Comparison of ENCODE assay signal across 8 cellular contexts in the genomic region with DNA sequence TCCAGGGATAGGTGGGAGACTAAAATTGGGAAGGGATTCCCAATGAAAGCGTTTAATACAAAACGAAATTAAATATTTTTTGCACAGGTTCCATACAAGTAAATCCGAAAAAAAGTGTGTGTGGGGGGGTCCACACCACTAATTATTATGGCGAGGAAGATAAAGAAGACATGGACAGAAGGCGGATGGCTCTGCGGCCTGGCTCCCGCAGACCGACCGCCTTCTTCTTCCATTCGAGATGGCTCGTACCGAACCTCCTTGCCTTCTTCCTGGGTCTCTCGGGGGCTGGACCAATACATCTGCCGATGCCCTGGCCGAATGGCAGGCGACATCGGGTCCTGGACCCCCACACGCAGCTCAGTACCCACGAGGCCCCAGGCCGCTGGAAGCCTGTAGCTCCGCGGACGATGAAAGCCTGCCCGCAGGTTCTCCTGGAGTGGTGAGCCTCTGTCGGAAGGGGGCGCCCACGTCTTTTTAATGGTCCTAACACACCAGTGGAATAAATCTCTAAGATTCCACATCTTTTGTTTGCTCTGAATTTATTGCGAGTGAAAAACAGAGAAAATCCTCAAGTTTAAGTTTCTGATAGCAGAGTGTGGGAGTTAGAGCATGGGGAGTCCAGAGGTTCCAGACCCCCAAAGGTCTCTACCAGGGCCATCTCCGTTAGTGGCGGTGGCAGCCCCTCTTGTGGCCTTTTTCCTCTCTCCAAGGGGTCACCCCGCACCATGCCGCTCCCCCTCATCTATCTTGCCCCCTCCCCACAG. TPM values are rescaled to one million over a fixed set of nuclear protein-coding genes. Genes with fewer than 3 reads are reported as not detected.
A peak's percentile ranks its signal among the peaks of the same experiment; 100 is the strongest.
DNase-seq lines count a peak whose midpoint lies in the region; ATAC-seq and TF ChIP-seq lines count a peak whose summit lies in the region.

No MANE protein-coding gene starts in this region.

- peaks cover 3% of the 10 kb centered on the region; the same call in 1 of the 2 replicates for H3K9me3 ChIP-seq in AG04450 (ENCODE audit: control insufficient read depth, insufficient read depth, low read length)

- peak; percentile 82 for TF ChIP-seq CTCF in AG04450 (IDR thresholded peaks at IDR 0.05; ENCODE audit: low read depth, low read length)

- no peaks in the 10 kb centered on the region for H3K9me3 Mint-ChIP-seq in activated CD4-positive, alpha-beta memory T cell treated with anti-CD3 and anti-CD28 coated beads for 36 hours

- peaks cover 2% of the 10 kb centered on the region for H3K36me3 Mint-ChIP-seq in activated CD4-positive, alpha-beta memory T cell treated with anti-CD3 and anti-CD28 coated beads for 36 hours

- peak overlapping the region; percentile 75 for H3K56ac ChIP-seq in mesendoderm (ENCODE audit: low read length)

- no peaks in the 10 kb centered on the region for H3K79me1 ChIP-seq in mesendoderm (ENCODE audit: low read length)

- no peak overlapping the region for H3K4me2 ChIP-seq in mesendoderm (ENCODE audit: low read length)

- DNase-seq in AG04450 (ENCODE audit: low read depth, low spot score) (peak; percentile 39), GOT3 (lab: John Stamatoyannopoulos, UW) (peak; percentile 52), NCI-H748 treated with DMSO at 0.1 percent for 48 hours (lab: John Stamatoyannopoulos, UW) (peak; percentile 42), ecto neural progenitor cell (ENCODE audit: low spot score) (peak; percentile 93), mesendoderm (peak; percentile 75)
- DNase-seq in activated CD4-positive, alpha-beta memory T cell treated with anti-CD3 and anti-CD28 coated beads for 36 hours = peak; percentile 87
- peak; percentile 44 for DNase-seq in stimulated activated CD8-positive, alpha-beta memory T cell treated with anti-CD3 and anti-CD28 coated beads, Interleukin-15, amount 100 ng/mL, for 24 hours (ENCODE audit: low read depth)

- H3K27me3 ChIP-seq in AG04450 (ENCODE audit: control insufficient read depth, insufficient read depth, low read length) (peaks cover 96% of the 10 kb centered on the region), mesendoderm (ENCODE audit: insufficient read depth, low read length, poor library complexity) (peaks cover 36% of the 10 kb centered on the region)

- no peak overlapping the region for H3K23ac ChIP-seq in mesendoderm (ENCODE audit: low read length)

- no peak overlapping the region for H2BK120ac ChIP-seq in mesendoderm (ENCODE audit: low read depth, low read length)

- no peak overlapping the region for H2AK5ac ChIP-seq in mesendoderm (ENCODE audit: low read length)

- H3K18ac ChIP-seq in mesendoderm (ENCODE audit: low read length) = no peak overlapping the region

- WGBS in mesendoderm (ENCODE audit: extremely low coverage, insufficient coverage, low lambda C conversion rate) = no CpG with 5 or more reads among the region's 32 CpGs

- no peaks in the 10 kb centered on the region for H3K36me3 ChIP-seq in mesendoderm (ENCODE audit: control insufficient read depth, insufficient read depth, low read length)

- no peak overlapping the region for H3K4ac ChIP-seq in mesendoderm (ENCODE audit: low read depth, low read length)

- no peak overlapping the region for H4K8ac ChIP-seq in mesendoderm (ENCODE audit: low read depth, low read length)

- intact Hi-C loops in activated CD4-positive, alpha-beta memory T cell treated with anti-CD3 and anti-CD28 coated beads for 36 hours (cut with micrococcal nuclease) = loop anchor here (2.0 to 10.0 kb wide), 6 partner anchors 28 to 270 kb away; partner anchors contain the start of genes HOXB8 and IGF2BP1

- no peak overlapping the region for H2BK15ac ChIP-seq in mesendoderm (replicated peaks; ENCODE audit: low read depth)

- peaks cover 36% of the 10 kb centered on the region for H3K4me1 Mint-ChIP-seq in activated CD4-positive, alpha-beta memory T cell treated with anti-CD3 and anti-CD28 coated beads for 36 hours (ENCODE audit: low read depth)

- no peak overlapping the region for H3K9ac ChIP-seq in mesendoderm (ENCODE audit: low read length)

- peaks cover 4% of the 10 kb centered on the region for H3K4me1 ChIP-seq in mesendoderm (ENCODE audit: control insufficient read depth, low read depth, low read length)

- H3K27me3 Mint-ChIP-seq in activated CD4-positive, alpha-beta memory T cell treated with anti-CD3 and anti-CD28 coated beads for 36 hours = peaks cover 90% of the 10 kb centered on the region

- H2BK5ac ChIP-seq in mesendoderm (ENCODE audit: low read length) = no peak overlapping the region

- no peak overlapping the region for H3K27ac Mint-ChIP-seq in activated CD4-positive, alpha-beta memory T cell treated with anti-CD3 and anti-CD28 coated beads for 36 hours

- POLR2A ChIA-PET in AG04450 (lab: Yijun Ruan, JAX) = interaction anchor here (1.0 to 1.2 kb wide), 3 partner anchors 66 to 168 kb away, joined by 3 to 6 read pairs (median 4); partner anchors contain the start of gene ATP5MC1
- POLR2A ChIA-PET in activated CD4-positive, alpha-beta memory T cell treated with anti-CD3 and anti-CD28 coated beads for 36 hours (lab: Charles Lee) = interaction anchor here (1.5 kb wide), 1 partner anchor 98 kb away, joined by 6 read pairs; the partner anchor contains the start of gene HOXB9

- H3K4me3 Mint-ChIP-seq in activated CD4-positive, alpha-beta memory T cell treated with anti-CD3 and anti-CD28 coated beads for 36 hours = peak overlapping the region; percentile 17

- H3K27ac ChIP-seq in AG04450 (ENCODE audit: low read depth, low read length) (no peak overlapping the region), mesendoderm (ENCODE audit: low read depth, low read length) (no peak overlapping the region)

- CTCF ChIA-PET in AG04450 (lab: Charles Lee) = interaction anchor here (0.6 to 5.6 kb wide), 46 partner anchors 8 to 394 kb away, joined by 3 to 102 read pairs (median 4); no protein-coding TSS in a partner anchor
- CTCF ChIA-PET in activated CD4-positive, alpha-beta memory T cell treated with anti-CD3 and anti-CD28 coated beads for 36 hours (lab: Charles Lee) = interaction anchor here (0.5 to 4.4 kb wide), 46 partner anchors 8 to 503 kb away, joined by 3 to 57 read pairs (median 4); partner anchors contain the start of gene TTLL6

- H4K5ac ChIP-seq in mesendoderm (ENCODE audit: low read length) = no peak overlapping the region

- no peaks in the 10 kb centered on the region for H3K79me2 ChIP-seq in mesendoderm (ENCODE audit: control insufficient read depth, insufficient read depth, low read length)

- H3K4me3 ChIP-seq in AG04450 (ENCODE audit: low read depth, low read length) (no peak overlapping the region), mesendoderm (ENCODE audit: low read length) (no peak overlapping the region)

- ATAC-seq in GM21526 (IDR thresholded peaks at IDR 0.05; ENCODE audit: low FRiP score, unreplicated experiment) = no peak

RNA-seq across cellular contexts. Expression of gene PRAC2, which starts 1.4 kb away (rescaled TPM):
- polyA plus RNA-seq in AG04450 (2011; rRNA removed) = not detected in 2 replicates
- polyA minus RNA-seq in AG04450 (2011; rRNA and poly(A)+ RNA removed) = not detected in 2 replicates
- not detected for total RNA-seq in activated CD4-positive, alpha-beta memory T cell treated with anti-CD3 and anti-CD28 coated beads for 36 hours
- 0.69 TPM for polyA plus RNA-seq in mesendoderm (2013, experiment 1 of 2)
- 0.32 TPM for polyA plus RNA-seq in mesendoderm (2013, experiment 2 of 2)

RNA-seq across cellular contexts. Expression of gene PRAC1, which starts 2.1 kb away (rescaled TPM):
- not detected in 2 replicates for polyA plus RNA-seq in AG04450 (2011; rRNA removed)
- polyA minus RNA-seq in AG04450 (2011; rRNA and poly(A)+ RNA removed) = not detected in 2 replicates
- not detected for total RNA-seq in activated CD4-positive, alpha-beta memory T cell treated with anti-CD3 and anti-CD28 coated beads for 36 hours
- polyA plus RNA-seq in mesendoderm (2013, experiment 1 of 2) = 3.5 TPM
- 2.9 TPM for polyA plus RNA-seq in mesendoderm (2013, experiment 2 of 2)

RNA-seq across cellular contexts. Expression of gene HOXB13, which starts 4.1 kb away (rescaled TPM):
- not detected in 2 replicates for polyA plus RNA-seq in AG04450 (2011; rRNA removed)
- polyA minus RNA-seq in AG04450 (2011; rRNA and poly(A)+ RNA removed) = not detected in 2 replicates
- not detected for total RNA-seq in activated CD4-positive, alpha-beta memory T cell treated with anti-CD3 and anti-CD28 coated beads for 36 hours
- 0.04 TPM for polyA plus RNA-seq in mesendoderm (2013, experiment 1 of 2)
- 0.01 TPM for polyA plus RNA-seq in mesendoderm (2013, experiment 2 of 2)

Comparison
In these comparisons a context has a peak if more than half of its experiments do, and no peak if none do; other contexts are left out.
1. DNase-seq: peak in every context shown above with its lines; median percentile 93 in ecto neural progenitor cell; 87 in activated CD4-positive, alpha-beta memory T cell treated with anti-CD3 and anti-CD28 coated beads for 36 hours; 75 in mesendoderm; 52 in GOT3; 44 in stimulated activated CD8-positive, alpha-beta memory T cell treated with anti-CD3 and anti-CD28 coated beads, Interleukin-15, amount 100 ng/mL, for 24 hours; 42 in NCI-H748 treated with DMSO at 0.1 percent for 48 hours; 39 in AG04450.